1 cellular context compared by ENCODE assay signal in genomic region chr6:80523531-80523970, GRCh38.
TF ChIP-seq lines count a peak whose summit lies in the region.

No MANE protein-coding gene starts in this region.

TF ChIP-seq in H1, 55 proteins besides CTCF, POLR2A, EP300 and RAD21 (continued from another document):
- TF ChIP-seq EGR1 (IDR thresholded peaks at IDR 0.05; ENCODE audit: borderline replicate concordance, low read depth, low read length): 0 out of 2 replicates have a peak, but pooled peaks have one; percentile 28
- TF ChIP-seq MAX (IDR thresholded peaks at IDR 0.05): peak; percentile 49
- no peak for TF ChIP-seq CBX8 (IDR thresholded peaks at IDR 0.05; ENCODE audit: borderline replicate concordance, low read depth, low read length)
- no peak for TF ChIP-seq ZNF274 (IDR thresholded peaks at IDR 0.05; ENCODE audit: borderline replicate concordance, extremely low read depth, low read length)
- TF ChIP-seq TCF12 (IDR thresholded peaks at IDR 0.05; ENCODE audit: low read depth, low read length): 0 out of 2 replicates have a peak, but pooled peaks have one; percentile 38
- TF ChIP-seq RBBP5 (IDR thresholded peaks at IDR 0.05; ENCODE audit: borderline replicate concordance, low read depth, low read length): no peak
- TF ChIP-seq RNF2 (IDR thresholded peaks at IDR 0.05; ENCODE audit: borderline replicate concordance, low read depth, low read length, missing control alignments, poor library complexity, severe bottlenecking): no peak
- no peak for TF ChIP-seq ATF3 (IDR thresholded peaks at IDR 0.05; ENCODE audit: insufficient read depth, low read depth, low read length)
- no peak for TF ChIP-seq EZH2 (IDR thresholded peaks at IDR 0.05; ENCODE audit: low read depth, low read length, severe bottlenecking)
- TF ChIP-seq SIX5 (IDR thresholded peaks at IDR 0.05; ENCODE audit: low read depth, low read length): no peak
